8 cellular contexts compared by ENCODE assay signal in genomic region chr6:106628658-106629102, GRCh38. TPM values are rescaled to one million over a fixed set of nuclear protein-coding genes. Genes with fewer than 3 reads are reported as not detected.
DNase-seq lines count a peak whose midpoint lies in the region; ATAC-seq lines count a peak whose summit lies in the region.

No MANE protein-coding gene starts in this region.

- no peaks in the 10 kb centered on the region for H3K36me3 Mint-ChIP-seq in T-helper 1 cell treated with Interleukin-12 subunit alpha and Interleukin-12 subunit beta and Interleukin-4 antibody, amounts not matched to agents 30 μg/mL and 1 μg/mL, for 36 hours (ENCODE audit: low read depth)
- peaks cover 9% of the 10 kb centered on the region for H3K36me3 Mint-ChIP-seq in activated T-helper 2 cell treated with anti-CD3 and anti-CD28 coated beads, Interferon-gamma antibody, Interleukin-2, Interleukin-4, amounts not matched to agents 10 μg/mL and 5 μg/mL and 100 μg/mL, durations not matched to agents 14 hours and 24 hours and 36 hours (ENCODE audit: low read depth)

- H3K4me3 Mint-ChIP-seq in T-helper 1 cell treated with Interleukin-12 subunit alpha and Interleukin-12 subunit beta and Interleukin-4 antibody, amounts not matched to agents 30 μg/mL and 1 μg/mL, for 36 hours: peak overlapping the region; percentile 97
- peak overlapping the region; percentile 91 for H3K4me3 Mint-ChIP-seq in activated T-helper 2 cell treated with anti-CD3 and anti-CD28 coated beads, Interferon-gamma antibody, Interleukin-2, Interleukin-4, amounts not matched to agents 10 μg/mL and 5 μg/mL and 100 μg/mL, durations not matched to agents 14 hours and 24 hours and 36 hours (ENCODE audit: low read depth)

- H3K4me1 Mint-ChIP-seq in T-helper 1 cell treated with Interleukin-12 subunit alpha and Interleukin-12 subunit beta and Interleukin-4 antibody, amounts not matched to agents 30 μg/mL and 1 μg/mL, for 36 hours (ENCODE audit: low read depth): peaks cover 13% of the 10 kb centered on the region
- peaks cover 38% of the 10 kb centered on the region for H3K4me1 Mint-ChIP-seq in activated T-helper 2 cell treated with anti-CD3 and anti-CD28 coated beads, Interferon-gamma antibody, Interleukin-2, Interleukin-4, amounts not matched to agents 10 μg/mL and 5 μg/mL and 100 μg/mL, durations not matched to agents 14 hours and 24 hours and 36 hours (ENCODE audit: low read depth)

- H3K9me3 Mint-ChIP-seq in T-helper 1 cell treated with Interleukin-12 subunit alpha and Interleukin-12 subunit beta and Interleukin-4 antibody, amounts not matched to agents 30 μg/mL and 1 μg/mL, for 36 hours: no peaks in the 10 kb centered on the region
- H3K9me3 Mint-ChIP-seq in activated T-helper 2 cell treated with anti-CD3 and anti-CD28 coated beads, Interferon-gamma antibody, Interleukin-2, Interleukin-4, amounts not matched to agents 10 μg/mL and 5 μg/mL and 100 μg/mL, durations not matched to agents 14 hours and 24 hours and 36 hours: no peaks in the 10 kb centered on the region

- H3K36me3 ChIP-seq in iPS-20b (ENCODE audit: insufficient read depth, low read depth, low read length): no peaks in the 10 kb centered on the region

- H3K9me3 ChIP-seq in iPS-20b (ENCODE audit: insufficient read depth, low read depth, low read length): no peaks in the 10 kb centered on the region

- no peak for DNase-seq in T-helper 1 cell
- DNase-seq in activated T-helper 2 cell treated with anti-CD3 and anti-CD28 coated beads, Interferon-gamma antibody, Interleukin-2, Interleukin-4, amounts not matched to agents 10 μg/mL and 5 μg/mL and 100 μg/mL, durations not matched to agents 14 hours and 24 hours and 36 hours (ENCODE audit: low spot score): no peak
- no peak for DNase-seq in stimulated activated naive CD8-positive, alpha-beta T cell treated with anti-CD3 and anti-CD28 coated beads, Interleukin-15, Interleukin-2, amounts not matched to agents 100 U/mL and 50 U/mL, for 24 hours
- DNase-seq in activated CD4-positive, CD25-positive, alpha-beta regulatory T cell treated with anti-CD3 and anti-CD28 coated beads, Interleukin-2, amount 50 U/mL, for 72 hours: no peak
- DNase-seq in MV-4-11 (lab: John Stamatoyannopoulos, UW): no peak

- H3K9ac ChIP-seq in iPS-20b (ENCODE audit: low read depth, low read length): peak overlapping the region; percentile 97

- intact Hi-C loops in activated T-helper 2 cell treated with anti-CD3 and anti-CD28 coated beads, Interferon-gamma antibody, Interleukin-2, Interleukin-4, amounts not matched to agents 10 μg/mL and 5 μg/mL and 100 μg/mL, durations not matched to agents 14 hours and 24 hours and 36 hours (cut with micrococcal nuclease): loop anchor here (1.0 to 5.0 kb wide), 3 partner anchors 15 to 830 kb away; partner anchors contain the start of gene PDSS2

- peaks cover 12% of the 10 kb centered on the region for H3K4me1 ChIP-seq in iPS-20b (ENCODE audit: insufficient read depth, low read length)

- H3K27ac ChIP-seq in iPS-20b (ENCODE audit: low read length): peak overlapping the region; percentile 40

- peak overlapping the region; percentile 97 for H3K27ac Mint-ChIP-seq in T-helper 1 cell treated with Interleukin-12 subunit alpha and Interleukin-12 subunit beta and Interleukin-4 antibody, amounts not matched to agents 30 μg/mL and 1 μg/mL, for 36 hours
- H3K27ac Mint-ChIP-seq in activated T-helper 2 cell treated with anti-CD3 and anti-CD28 coated beads, Interferon-gamma antibody, Interleukin-2, Interleukin-4, amounts not matched to agents 10 μg/mL and 5 μg/mL and 100 μg/mL, durations not matched to agents 14 hours and 24 hours and 36 hours: peak overlapping the region; percentile 97

- peak; percentile 6 for ATAC-seq in HG03196 (IDR thresholded peaks at IDR 0.05; ENCODE audit: unreplicated experiment)
- peak; percentile 5 for ATAC-seq in stimulated activated naive CD8-positive, alpha-beta T cell treated with anti-CD3 and anti-CD28 coated beads, Interleukin-15, Interleukin-2, amounts not matched to agents 100 U/mL and 50 U/mL, for 24 hours

- H3K4me3 ChIP-seq in iPS-20b (ENCODE audit: low read length): peak overlapping the region; percentile 97

- no peaks in the 10 kb centered on the region for H3K27me3 Mint-ChIP-seq in T-helper 1 cell treated with Interleukin-12 subunit alpha and Interleukin-12 subunit beta and Interleukin-4 antibody, amounts not matched to agents 30 μg/mL and 1 μg/mL, for 36 hours (ENCODE audit: low read depth)
- no peaks in the 10 kb centered on the region for H3K27me3 Mint-ChIP-seq in activated T-helper 2 cell treated with anti-CD3 and anti-CD28 coated beads, Interferon-gamma antibody, Interleukin-2, Interleukin-4, amounts not matched to agents 10 μg/mL and 5 μg/mL and 100 μg/mL, durations not matched to agents 14 hours and 24 hours and 36 hours (ENCODE audit: low read depth)

- H3K27me3 ChIP-seq in iPS-20b (ENCODE audit: insufficient read depth, low read length): no peaks in the 10 kb centered on the region

RNA-seq across cellular contexts. Expression of gene RTN4IP1, which starts 0.6 kb away (rescaled TPM):
- total RNA-seq in activated T-helper 2 cell treated with anti-CD3 and anti-CD28 coated beads, Interferon-gamma antibody, Interleukin-2, Interleukin-4, amounts not matched to agents 10 μg/mL and 5 μg/mL and 100 μg/mL, durations not matched to agents 14 hours and 24 hours and 36 hours: 6.4 and 7.9 TPM in 2 replicates

RNA-seq across cellular contexts. Expression of gene QRSL1, which starts 0.7 kb away (rescaled TPM):
- total RNA-seq in activated T-helper 2 cell treated with anti-CD3 and anti-CD28 coated beads, Interferon-gamma antibody, Interleukin-2, Interleukin-4, amounts not matched to agents 10 μg/mL and 5 μg/mL and 100 μg/mL, durations not matched to agents 14 hours and 24 hours and 36 hours: 18.9 and 21.8 TPM in 2 replicates
